ENCODE assay signal across 8 cellular contexts in genomic region chr19:41439441-41440222, GRCh38. TPM values are rescaled to one million over a fixed set of nuclear protein-coding genes. Genes with fewer than 3 reads are reported as not detected.
DNase-seq lines count a peak whose midpoint lies in the region; ATAC-seq, FAIRE-seq and TF ChIP-seq lines count a peak whose summit lies in the region.

DMAC2 (minus strand) TSS chr19:41439912; CDS start chr19:41439899, 13 bp downstream.

- ATAC-seq in HG02798 (IDR thresholded peaks at IDR 0.05; ENCODE audit: poor library complexity, unreplicated experiment) (peak; percentile 95), heart right ventricle (peak; percentile 95 to 99 (median 98)), upper lobe of left lung (ENCODE audit: low FRiP score in 2 of 2) (peak; percentile 97 to 98)

- peak in 8 of 9 donors; percentile 46 to 74 (median 58) for TF ChIP-seq CTCF in heart right ventricle (IDR thresholded peaks at IDR 0.05)
- peak; percentile 17 to 71 (median 50) for TF ChIP-seq CTCF in upper lobe of left lung (IDR thresholded peaks at IDR 0.05)

- H3K4me3 ChIP-seq in heart right ventricle: peak within 1 kb of the TSS; percentile 54 to 83 (median 74)
- peak within 1 kb of the TSS; percentile 56 to 77 (median 67) for H3K4me3 ChIP-seq in upper lobe of left lung

- peak; percentile 82 for TF ChIP-seq POLR2A in GM12891 (IDR thresholded peaks at IDR 0.05; ENCODE audit: low read depth, low read length)
- TF ChIP-seq POLR2A in upper lobe of left lung (IDR thresholded peaks at IDR 0.05): peak in 3 of 4 donors; percentile 50 to 75 (median 51)

- DNase-seq in GM12891 (ENCODE audit: insufficient read length, low spot score): peak; percentile 84
- DNase-seq in NCI-H1417 treated with DMSO at 0.1 percent for 48 hours (lab: John Stamatoyannopoulos, UW): peak; percentile 94
- peak; percentile 100 for DNase-seq in SW480 (ENCODE audit: low spot score)
- peak; percentile 97 for DNase-seq in amniotic epithelial cell (ENCODE audit: low read depth)
- DNase-seq in heart right ventricle: peak; percentile 93 to 97
- peak; percentile 90 to 99 (median 96) for DNase-seq in posterior cingulate gyrus
- peak; percentile 86 to 99 for DNase-seq in upper lobe of left lung

- no peak for TF ChIP-seq EP300 in upper lobe of left lung (IDR thresholded peaks at IDR 0.05)

- H3K27me3 ChIP-seq in heart right ventricle (peaks cover 0 to 6% (median 0%) of the 10 kb centered on the region in 7 donors), upper lobe of left lung (no peaks in the 10 kb centered on the region)

- no peaks in the 10 kb centered on the region for H3K9me3 ChIP-seq in heart right ventricle
- H3K9me3 ChIP-seq in upper lobe of left lung: no peaks in the 10 kb centered on the region

- peak within 1 kb of the TSS; percentile 83 to 97 (median 96) for H3K27ac ChIP-seq in heart right ventricle
- H3K27ac ChIP-seq in upper lobe of left lung: peak within 1 kb of the TSS; percentile 88 to 94 (median 89)

- FAIRE-seq in GM12891 (lab: Jason Lieb, UNC): peak; percentile 98

- intact Hi-C loops in heart right ventricle (cut with DNase I) (loop anchor here in 6 of 10 donors (2.0 to 10.0 kb wide), 7 partner anchors 42 to 235 kb away; partner anchors contain the start of genes BCKDHA (in 4 of the 6), EXOSC5 (in 4 of the 6), TGFB1 (in 2 of the 6) and CCDC97 (in 1 of the 6)), posterior cingulate gyrus (cut with DNase I) (loop anchor here (1.0 kb wide), 1 partner anchor 129 kb away; the partner anchor contains the start of gene CCDC97)

- 1% methylated on average over 40 of the region's 40 CpGs for WGBS in heart right ventricle, 2 donors
- WGBS in upper lobe of left lung, 2 donors: 1 to 4% methylated on average over 16 to 40 of the region's 40 CpGs

- H3K36me3 ChIP-seq in heart right ventricle (peaks cover 0 to 36% (median 14%) of the 10 kb centered on the region in 9 donors), upper lobe of left lung (peaks cover 5 to 21% (median 13%) of the 10 kb centered on the region in 4 donors)

- H3K4me1 ChIP-seq in heart right ventricle (peaks cover 0 to 31% (median 15%) of the 10 kb centered on the region in 9 donors), upper lobe of left lung (peaks cover 4 to 27% (median 12%) of the 10 kb centered on the region in 4 donors)

TF ChIP-seq in GM12891, 5 proteins besides CTCF, POLR2A, EP300 and RAD21:
- peak; percentile 87 for TF ChIP-seq TAF1 (IDR thresholded peaks at IDR 0.05; ENCODE audit: low read depth, low read length)
- TF ChIP-seq POU2F2 (IDR thresholded peaks at IDR 0.05; ENCODE audit: low read depth, low read length): no peak
- peak; percentile 5 for TF ChIP-seq PAX5 (IDR thresholded peaks at IDR 0.05; ENCODE audit: insufficient read depth, low read length, severe bottlenecking)
- TF ChIP-seq SPI1 (IDR thresholded peaks at IDR 0.05; ENCODE audit: low read depth, low read length): no peak
- peak; percentile 81 for TF ChIP-seq POLR2AphosphoS5 (IDR thresholded peaks at IDR 0.05; ENCODE audit: low read depth, low read length)

RNA-seq across cellular contexts. Expression of gene DMAC2, which starts in this region (rescaled TPM):
- polyA plus RNA-seq in GM12891 (2012; ENCODE audit: low read depth, missing spikeins): 30.1 TPM
- total RNA-seq in heart right ventricle (100 to 1,000 TPM in 5 of 10 donors, 10 to 100 TPM in 5; 80.8 to 139 (median 101) TPM), upper lobe of left lung (10 to 100 TPM; 28.9 to 63.1 (median 38.3) TPM)
- polyA plus RNA-seq in heart right ventricle: 100 to 1,000 TPM; 103 to 118 TPM

Comparison
In these comparisons a context has a peak if more than half of its experiments do, and no peak if none do; other contexts are left out.
1. Peak in every context shown above with its lines: DNase-seq, ATAC-seq, H3K4me3 ChIP-seq and H3K27ac ChIP-seq.